ENCODE assay signal across 2 cellular contexts in the genomic region with DNA sequence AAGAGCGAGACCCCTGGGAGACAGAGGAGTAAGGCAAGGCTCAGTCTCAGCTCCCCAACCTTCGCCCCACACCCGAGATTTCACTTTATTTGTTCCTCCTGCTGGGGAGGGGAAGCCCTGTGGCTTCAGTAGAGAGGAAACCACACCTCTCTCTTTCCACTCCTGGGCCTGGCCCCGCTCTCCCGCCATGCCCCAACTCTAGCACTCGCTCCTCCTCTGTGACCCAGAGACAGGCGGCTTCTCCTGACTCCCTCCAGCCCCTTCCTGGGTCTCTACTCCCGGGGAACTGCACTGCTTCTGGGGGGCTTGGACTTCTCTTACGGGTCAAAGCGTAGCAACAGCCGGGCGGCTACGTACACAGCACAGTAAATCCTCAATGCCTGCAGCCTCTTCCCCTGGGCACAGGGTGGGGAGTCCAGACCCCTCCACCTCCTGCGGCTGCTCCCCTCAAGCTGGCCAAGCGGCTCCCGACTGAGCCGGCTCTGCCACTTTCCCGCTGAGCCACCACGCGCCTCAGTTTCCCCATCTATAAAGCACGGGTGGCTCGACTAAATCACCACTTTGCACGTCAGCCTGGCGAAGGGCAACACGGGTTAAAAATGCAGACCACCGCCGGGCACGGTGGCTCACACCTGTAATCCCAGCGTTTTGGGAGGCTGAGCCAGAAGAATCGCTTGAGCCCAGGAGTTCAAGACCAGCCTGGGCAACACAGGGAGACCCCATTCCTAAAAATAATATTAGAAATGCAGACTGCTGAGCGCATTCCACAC.
TF ChIP-seq lines count a peak whose summit lies in the region.

No MANE protein-coding gene starts in this region.

TF ChIP-seq in IMR-90, 13 proteins besides CTCF, POLR2A, EP300 and RAD21:
- TF ChIP-seq MXI1 (IDR thresholded peaks at IDR 0.05; ENCODE audit: borderline replicate concordance, low read depth, low read length) (no peak), MAZ (IDR thresholded peaks at IDR 0.05; ENCODE audit: borderline replicate concordance, low read depth, low read length) (0 out of 2 replicates have a peak, but pooled peaks have one; percentile 12)
- TF ChIP-seq, protein P1, sequence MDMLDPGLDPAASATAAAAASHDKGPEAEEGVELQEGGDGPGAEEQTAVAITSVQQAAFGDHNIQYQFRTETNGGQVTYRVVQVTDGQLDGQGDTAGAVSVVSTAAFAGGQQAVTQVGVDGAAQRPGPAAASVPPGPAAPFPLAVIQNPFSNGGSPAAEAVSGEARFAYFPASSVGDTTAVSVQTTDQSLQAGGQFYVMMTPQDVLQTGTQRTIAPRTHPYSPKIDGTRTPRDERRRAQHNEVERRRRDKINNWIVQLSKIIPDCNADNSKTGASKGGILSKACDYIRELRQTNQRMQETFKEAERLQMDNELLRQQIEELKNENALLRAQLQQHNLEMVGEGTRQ (IDR thresholded peaks at IDR 0.05; ENCODE audit: low read depth, low read length): no peak

TF ChIP-seq in endothelial cell of umbilical vein, 7 proteins besides CTCF, POLR2A, EP300 and RAD21:
- TF ChIP-seq, protein P2, sequence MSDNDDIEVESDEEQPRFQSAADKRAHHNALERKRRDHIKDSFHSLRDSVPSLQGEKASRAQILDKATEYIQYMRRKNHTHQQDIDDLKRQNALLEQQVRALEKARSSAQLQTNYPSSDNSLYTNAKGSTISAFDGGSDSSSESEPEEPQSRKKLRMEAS (IDR thresholded peaks at IDR 0.05; ENCODE audit: insufficient read depth, insufficient read length): no peak
- no peak for TF ChIP-seq JUN (IDR thresholded peaks at IDR 0.05; ENCODE audit: borderline replicate concordance, insufficient read depth, insufficient read length, low read depth)
TF ChIP-seq in endothelial cell of umbilical vein: peak in this region for 0.
